Comparison of ENCODE assay signal across 10 cellular contexts in the genomic region with DNA sequence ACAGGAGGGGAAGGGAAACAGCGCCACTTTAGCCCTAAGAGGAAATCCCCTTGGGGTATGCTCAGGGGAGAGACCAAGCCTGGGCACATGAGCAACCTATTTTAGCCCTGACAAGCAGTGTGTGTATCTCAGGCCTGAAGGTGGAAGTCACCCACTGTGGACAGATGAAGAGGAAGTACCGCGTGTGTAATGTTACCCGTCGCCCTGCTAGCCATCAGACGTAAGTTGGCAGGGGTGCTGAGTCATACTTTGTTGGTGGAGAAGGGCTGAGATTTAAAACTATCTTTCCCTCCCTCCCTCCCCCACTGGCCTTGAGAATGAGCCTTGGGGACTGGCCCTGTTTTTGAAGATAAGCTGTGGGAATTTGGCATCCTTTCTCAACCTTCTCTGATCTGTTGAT. TPM values are rescaled to one million over a fixed set of nuclear protein-coding genes. Genes with fewer than 3 reads are reported as not detected.
DNase-seq lines count a peak whose midpoint lies in the region; ATAC-seq and TF ChIP-seq lines count a peak whose summit lies in the region.
"Had no signal": no experiment of that assay in that cellular context is flagged by ENCODE, and none has a peak within 500 bp of the region (broad histone marks: within the 10 kb centered on the region; RNA-seq: fewer than 3 reads in every experiment).

No MANE protein-coding gene starts in this region.

- H3K27ac ChIP-seq in right cardiac atrium (ENCODE audit: low read length): no peak overlapping the region
- H3K27ac ChIP-seq: colonic mucosa had no signal

- ATAC-seq in SK-N-SH treated with all-trans-retinoic acid at 6 μM for 48 hours: peak; percentile 90
- ATAC-seq in right cardiac atrium: peak; percentile 48 to 77
- no peak for ATAC-seq in HG02852 (IDR thresholded peaks at IDR 0.05; ENCODE audit: unreplicated experiment)
- ATAC-seq: Panc1 had no signal

- no peak overlapping the region for H3K4me3 ChIP-seq in right cardiac atrium (ENCODE audit: low read length)
- H3K4me3 ChIP-seq: colonic mucosa had no signal

- intact Hi-C loops in right cardiac atrium (cut with DNase I): no loop called here
- intact Hi-C loops in posterior cingulate gyrus (cut with DNase I): no loop called here

- H3K9me3 ChIP-seq in right cardiac atrium (ENCODE audit: control insufficient read depth, low read length): no peaks in the 10 kb centered on the region
- H3K9me3 ChIP-seq: colonic mucosa had no signal

- H3K4me1 ChIP-seq in right cardiac atrium (ENCODE audit: control insufficient read depth, insufficient read depth, low read length): peaks cover 4% of the 10 kb centered on the region
- H3K4me1 ChIP-seq: colonic mucosa had no signal

- peak; percentile 82 for DNase-seq in CD1c-positive myeloid dendritic cell (ENCODE audit: extremely low spot score)
- DNase-seq in H4 (ENCODE audit: low spot score): peak; percentile 14
- DNase-seq in right cardiac atrium: peak in 2 of 3 donors; percentile 20 to 61
- DNase-seq in DMS114 treated with DMSO at 0.1 percent for 48 hours (lab: John Stamatoyannopoulos, UW; ENCODE audit: unreplicated experiment): no peak
- no peak for DNase-seq in posterior cingulate gyrus
- DNase-seq in activated T-cell treated with anti-CD3 and anti-CD28 coated beads, Interleukin-2, amount 50 U/mL, for 48 hours: no peak
- DNase-seq: colonic mucosa had no signal

- no peaks in the 10 kb centered on the region for H3K27me3 ChIP-seq in right cardiac atrium (ENCODE audit: control insufficient read depth, insufficient read depth)
- H3K27me3 ChIP-seq: colonic mucosa had no signal

- 60% methylated on average over 6 of the region's 6 CpGs for WGBS in right cardiac atrium

TF ChIP-seq in SK-N-SH treated with all-trans-retinoic acid at 6 μM for 48 hours, 23 proteins besides CTCF, POLR2A, EP300 and RAD21:
- TF ChIP-seq RARB (CRISPR knock-in tag; IDR thresholded peaks at IDR 0.05) (no peak), CSRNP3 (CRISPR knock-in tag; IDR thresholded peaks at IDR 0.05) (no peak), TCF4 (CRISPR knock-in tag; IDR thresholded peaks at IDR 0.05; ENCODE audit: borderline replicate concordance) (no peak), PPARA (CRISPR knock-in tag; IDR thresholded peaks at IDR 0.05; ENCODE audit: borderline replicate concordance) (no peak), CREB5 (CRISPR knock-in tag; IDR thresholded peaks at IDR 0.05; ENCODE audit: low read depth) (no peak), BACH2 (CRISPR knock-in tag; IDR thresholded peaks at IDR 0.05; ENCODE audit: borderline replicate concordance) (no peak), ARNTL (CRISPR knock-in tag; IDR thresholded peaks at IDR 0.05; ENCODE audit: borderline replicate concordance, low read depth) (no peak), ESRRG (CRISPR knock-in tag; IDR thresholded peaks at IDR 0.05) (no peak), GLIS3 (CRISPR knock-in tag; IDR thresholded peaks at IDR 0.05) (no peak), POU6F1 (CRISPR knock-in tag; IDR thresholded peaks at IDR 0.05; ENCODE audit: borderline replicate concordance, low read depth) (no peak), PATZ1 (CRISPR knock-in tag; IDR thresholded peaks at IDR 0.05; ENCODE audit: borderline replicate concordance) (no peak), OSR1 (CRISPR knock-in tag; IDR thresholded peaks at IDR 0.05) (no peak), ZC3H10 (CRISPR knock-in tag; IDR thresholded peaks at IDR 0.05) (no peak), SNAI2 (CRISPR knock-in tag; IDR thresholded peaks at IDR 0.05) (no peak), ZFP30 (CRISPR knock-in tag; IDR thresholded peaks at IDR 0.05) (no peak)
- TF ChIP-seq, protein P1, sequence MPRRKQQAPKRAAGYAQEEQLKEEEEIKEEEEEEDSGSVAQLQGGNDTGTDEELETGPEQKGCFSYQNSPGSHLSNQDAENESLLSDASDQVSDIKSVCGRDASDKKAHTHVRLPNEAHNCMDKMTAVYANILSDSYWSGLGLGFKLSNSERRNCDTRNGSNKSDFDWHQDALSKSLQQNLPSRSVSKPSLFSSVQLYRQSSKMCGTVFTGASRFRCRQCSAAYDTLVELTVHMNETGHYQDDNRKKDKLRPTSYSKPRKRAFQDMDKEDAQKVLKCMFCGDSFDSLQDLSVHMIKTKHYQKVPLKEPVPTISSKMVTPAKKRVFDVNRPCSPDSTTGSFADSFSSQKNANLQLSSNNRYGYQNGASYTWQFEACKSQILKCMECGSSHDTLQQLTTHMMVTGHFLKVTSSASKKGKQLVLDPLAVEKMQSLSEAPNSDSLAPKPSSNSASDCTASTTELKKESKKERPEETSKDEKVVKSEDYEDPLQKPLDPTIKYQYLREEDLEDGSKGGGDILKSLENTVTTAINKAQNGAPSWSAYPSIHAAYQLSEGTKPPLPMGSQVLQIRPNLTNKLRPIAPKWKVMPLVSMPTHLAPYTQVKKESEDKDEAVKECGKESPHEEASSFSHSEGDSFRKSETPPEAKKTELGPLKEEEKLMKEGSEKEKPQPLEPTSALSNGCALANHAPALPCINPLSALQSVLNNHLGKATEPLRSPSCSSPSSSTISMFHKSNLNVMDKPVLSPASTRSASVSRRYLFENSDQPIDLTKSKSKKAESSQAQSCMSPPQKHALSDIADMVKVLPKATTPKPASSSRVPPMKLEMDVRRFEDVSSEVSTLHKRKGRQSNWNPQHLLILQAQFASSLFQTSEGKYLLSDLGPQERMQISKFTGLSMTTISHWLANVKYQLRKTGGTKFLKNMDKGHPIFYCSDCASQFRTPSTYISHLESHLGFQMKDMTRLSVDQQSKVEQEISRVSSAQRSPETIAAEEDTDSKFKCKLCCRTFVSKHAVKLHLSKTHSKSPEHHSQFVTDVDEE (CRISPR knock-in tag; IDR thresholded peaks at IDR 0.05): no peak

RNA-seq across cellular contexts. Expression of gene AGO1, which starts 11.2 kb away (rescaled TPM):
- 5.8 and 5.9 TPM in 2 replicates for total RNA-seq in H4 (2014; rRNA removed; shearing (Covaris generic))
- 10 to 100 TPM; 26.9 to 35.4 (median 29.8) TPM for total RNA-seq in right cardiac atrium
- 4.9 TPM for polyA plus RNA-seq in right cardiac atrium

RNA-seq across cellular contexts. Expression of gene AGO3, which starts 36.7 kb away (rescaled TPM):
- total RNA-seq in H4 (2014; rRNA removed; shearing (Covaris generic)): 8.1 and 8.9 TPM in 2 replicates
- 10 to 100 TPM; 17.7 to 24.1 (median 20.2) TPM for total RNA-seq in right cardiac atrium
- 3.8 TPM for polyA plus RNA-seq in right cardiac atrium

Comparison
In these comparisons a context has a peak if more than half of its experiments do, and no peak if none do; other contexts are left out.
1. DNase-seq: peak in CD1c-positive myeloid dendritic cell (single experiment), H4 (single experiment) and right cardiac atrium (2 of 3); none in DMS114 treated with DMSO at 0.1 percent for 48 hours (single experiment), posterior cingulate gyrus (0 of 10) and activated T-cell treated with anti-CD3 and anti-CD28 coated beads, Interleukin-2, amount 50 U/mL, for 48 hours (0 of 2).